ENCODE assay signal across 2 cellular contexts in genomic region chr4:76588268-76588667, GRCh38.
TF ChIP-seq lines count a peak whose summit lies in the region.

No MANE protein-coding gene starts in this region.

TF ChIP-seq in H1, 55 proteins besides CTCF, POLR2A, EP300 and RAD21:
- TF ChIP-seq, protein P1, sequence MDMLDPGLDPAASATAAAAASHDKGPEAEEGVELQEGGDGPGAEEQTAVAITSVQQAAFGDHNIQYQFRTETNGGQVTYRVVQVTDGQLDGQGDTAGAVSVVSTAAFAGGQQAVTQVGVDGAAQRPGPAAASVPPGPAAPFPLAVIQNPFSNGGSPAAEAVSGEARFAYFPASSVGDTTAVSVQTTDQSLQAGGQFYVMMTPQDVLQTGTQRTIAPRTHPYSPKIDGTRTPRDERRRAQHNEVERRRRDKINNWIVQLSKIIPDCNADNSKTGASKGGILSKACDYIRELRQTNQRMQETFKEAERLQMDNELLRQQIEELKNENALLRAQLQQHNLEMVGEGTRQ (IDR thresholded peaks at IDR 0.05; ENCODE audit: low read length) = no peak
- peak; percentile 31 for TF ChIP-seq CTBP2 (IDR thresholded peaks at IDR 0.05; ENCODE audit: borderline replicate concordance, insufficient read depth, insufficient read length, low read length)
- peak in 1 of 2 experiments; percentile 68; a peak in 1 of 4 replicates for TF ChIP-seq HDAC2 (IDR thresholded peaks at IDR 0.05; ENCODE audit: borderline replicate concordance in 1 of 2, low read depth in 2 of 2, low read length in 2 of 2)
- no peak for TF ChIP-seq TBP (IDR thresholded peaks at IDR 0.05; ENCODE audit: low read depth, low read length)
- TF ChIP-seq SP4 (IDR thresholded peaks at IDR 0.05; ENCODE audit: low read length) = no peak
- no peak for TF ChIP-seq TCF12 (IDR thresholded peaks at IDR 0.05; ENCODE audit: low read depth, low read length)
- no peak for TF ChIP-seq ASH2L (IDR thresholded peaks at IDR 0.05; ENCODE audit: low read length)
- TF ChIP-seq BCL11A (IDR thresholded peaks at IDR 0.05; ENCODE audit: low read depth in 2 of 2, low read length in 2 of 2) = no peak
- no peak for TF ChIP-seq NANOG (IDR thresholded peaks at IDR 0.05; ENCODE audit: insufficient read depth, low read depth, low read length, poor library complexity, severe bottlenecking)
- TF ChIP-seq TEAD4 (IDR thresholded peaks at IDR 0.05; ENCODE audit: low read depth, low read length) = 0 out of 2 replicates have a peak, but pooled peaks have one; percentile 34
- TF ChIP-seq FOSL1 (IDR thresholded peaks at IDR 0.05; ENCODE audit: insufficient read depth, low read depth, low read length) = no peak
- no peak for TF ChIP-seq SP1 (IDR thresholded peaks at IDR 0.05; ENCODE audit: low read depth, low read length)
- TF ChIP-seq KDM4A (IDR thresholded peaks at IDR 0.05; ENCODE audit: low read depth, low read length, severe bottlenecking) = no peak
- TF ChIP-seq SAP30 (IDR thresholded peaks at IDR 0.05; ENCODE audit: insufficient read depth, insufficient replicate concordance, low read length) = no peak
- TF ChIP-seq POLR2AphosphoS5 (IDR thresholded peaks at IDR 0.05; ENCODE audit: low read depth, low read length) = 0 out of 2 replicates have a peak, but pooled peaks have one; percentile 24
- TF ChIP-seq CHD2 (IDR thresholded peaks at IDR 0.05; ENCODE audit: low read length) = no peak
- TF ChIP-seq CHD1 (IDR thresholded peaks at IDR 0.05; ENCODE audit: low read depth, low read length) = no peak
- no peak for TF ChIP-seq YY1 (IDR thresholded peaks at IDR 0.05; ENCODE audit: low read depth, low read length)
- TF ChIP-seq KDM5A (IDR thresholded peaks at IDR 0.05; ENCODE audit: low read length) = no peak
- no peak for TF ChIP-seq POU5F1 (IDR thresholded peaks at IDR 0.05; ENCODE audit: low read depth, low read length)
- TF ChIP-seq EGR1 (IDR thresholded peaks at IDR 0.05; ENCODE audit: borderline replicate concordance, low read depth, low read length) = no peak
TF ChIP-seq in H1: peak in this region for 4.

TF ChIP-seq in HepG2, 621 proteins besides CTCF, POLR2A, EP300 and RAD21:
- TF ChIP-seq ZBTB42 (CRISPR knock-in tag; IDR thresholded peaks at IDR 0.05) = no peak
- no peak for TF ChIP-seq ETV5 (CRISPR knock-in tag; IDR thresholded peaks at IDR 0.05; ENCODE audit: borderline replicate concordance)
- TF ChIP-seq ZNF282 (IDR thresholded peaks at IDR 0.05; ENCODE audit: partially characterized antibody) = no peak
- no peak for TF ChIP-seq MBNL3 (CRISPR knock-in tag; conservative IDR thresholded peaks at IDR 0.05)
- no peak for TF ChIP-seq NFE2L1 (CRISPR knock-in tag; IDR thresholded peaks at IDR 0.05; ENCODE audit: borderline replicate concordance)
- no peak for TF ChIP-seq TBL1XR1 (IDR thresholded peaks at IDR 0.05; ENCODE audit: borderline replicate concordance, low read length, partially characterized antibody)
- no peak for TF ChIP-seq NFE2L2 (IDR thresholded peaks at IDR 0.05; ENCODE audit: low read length)
- no peak for TF ChIP-seq ZNF816 (CRISPR knock-in tag; IDR thresholded peaks at IDR 0.05; ENCODE audit: borderline replicate concordance)
- no peak for TF ChIP-seq FOSL2 (CRISPR knock-in tag; IDR thresholded peaks at IDR 0.05)
- no peak for TF ChIP-seq TMF1 (CRISPR knock-in tag; IDR thresholded peaks at IDR 0.05; ENCODE audit: low read depth)
- no peak for TF ChIP-seq ZNF18 (CRISPR knock-in tag; IDR thresholded peaks at IDR 0.05; ENCODE audit: insufficient replicate concordance)
- TF ChIP-seq ZNF614 (CRISPR knock-in tag; IDR thresholded peaks at IDR 0.05; ENCODE audit: borderline replicate concordance) = no peak
- no peak for TF ChIP-seq PLRG1 (conservative IDR thresholded peaks at IDR 0.05)
- TF ChIP-seq ZNF383 (CRISPR knock-in tag; IDR thresholded peaks at IDR 0.05; ENCODE audit: borderline replicate concordance) = no peak
